ENCODE assay signal across 8 cellular contexts in the genomic region with DNA sequence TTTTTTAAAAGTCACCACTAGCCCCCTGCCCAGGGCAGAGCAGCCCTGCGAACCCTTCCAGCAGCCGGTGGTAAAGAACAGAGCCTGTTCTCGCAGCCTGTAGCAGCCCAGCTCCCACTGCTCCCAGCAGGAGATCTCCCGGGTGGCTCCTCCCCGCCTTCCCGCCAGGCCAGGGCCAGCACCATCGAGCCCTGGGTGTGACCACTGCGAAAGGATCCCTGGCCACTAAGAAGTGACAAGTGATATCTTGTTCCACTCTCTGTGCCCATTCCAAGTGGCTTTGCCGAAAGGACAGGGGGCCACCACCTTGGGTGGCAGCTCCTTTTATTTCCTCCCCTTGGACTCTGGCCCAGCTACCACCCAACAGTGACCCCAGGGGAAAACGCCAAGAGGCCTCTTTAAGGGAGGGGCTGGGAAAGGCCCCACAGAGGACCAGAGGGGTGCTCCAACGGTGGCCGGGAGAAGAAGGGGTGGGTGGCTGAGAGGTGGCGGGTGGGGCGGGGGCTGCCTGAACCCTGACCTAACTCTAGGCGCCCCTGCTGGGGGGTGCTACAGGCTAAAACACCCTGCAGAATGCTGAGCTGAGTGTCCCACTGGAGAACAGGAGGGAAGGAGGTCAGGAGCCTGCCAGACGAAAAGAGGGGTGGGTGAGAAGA. TPM values are rescaled to one million over a fixed set of nuclear protein-coding genes. Genes with fewer than 3 reads are reported as not detected.
DNase-seq lines count a peak whose midpoint lies in the region; TF ChIP-seq lines count a peak whose summit lies in the region.

No MANE protein-coding gene starts in this region.

- H3K9me3 ChIP-seq in mucosa of stomach (ENCODE audit: control insufficient read depth, low read length) = no peaks in the 10 kb centered on the region
- no peaks in the 10 kb centered on the region for H3K9me3 ChIP-seq in BE2C

- peaks cover 0 to 6% (median 0%) of the 10 kb centered on the region in 45 donors for H3K27me3 ChIP-seq in dorsolateral prefrontal cortex
- H3K27me3 ChIP-seq in mucosa of stomach (ENCODE audit: control insufficient read depth, insufficient read depth, low read length) = peaks cover 2% of the 10 kb centered on the region
- H3K27me3 ChIP-seq in BE2C = no peaks in the 10 kb centered on the region

- H3K27ac ChIP-seq in dorsolateral prefrontal cortex = peak overlapping the region in 57 of 59 donors; percentile 23 to 94 (median 83)

- H3K36me3 ChIP-seq in mucosa of stomach (ENCODE audit: control insufficient read depth, insufficient read depth, low read length) = no peaks in the 10 kb centered on the region
- H3K36me3 ChIP-seq in BE2C = no peaks in the 10 kb centered on the region

- peak; percentile 79 for DNase-seq in AG08395 (ENCODE audit: low spot score)
- DNase-seq in NCI-H460 (ENCODE audit: extremely low read depth, low read depth) = peak; percentile 29
- no peak for DNase-seq in dorsolateral prefrontal cortex
- no peak for DNase-seq in KG1 (lab: John Stamatoyannopoulos, UW)
- DNase-seq in dedifferentiated amniotic fluid mesenchymal stem cell (ENCODE audit: extremely low spot score) = no peak
- DNase-seq in BE2C = no peak
- no peak for DNase-seq in NOMO-1 treated with DMSO at 0.1 percent for 48 hours (lab: John Stamatoyannopoulos, UW; ENCODE audit: unreplicated experiment)

- H3K4me1 ChIP-seq in mucosa of stomach (ENCODE audit: control insufficient read depth, insufficient read depth, low read length) (peaks cover 39% of the 10 kb centered on the region), BE2C (peaks cover 15% of the 10 kb centered on the region; the same call in 1 of the 2 replicates)

- TF ChIP-seq CTCF in dorsolateral prefrontal cortex (IDR thresholded peaks at IDR 0.05 in 54 of 56, conservative IDR thresholded peaks at IDR 0.05 in 2 of 56; ENCODE audit: low read depth in 1 of 56, partially characterized antibody in 56 of 56) = no peak
- no peak for TF ChIP-seq CTCF in BE2C (IDR thresholded peaks at IDR 0.05; ENCODE audit: low read depth, low read length)

- H3K4me3 ChIP-seq in dorsolateral prefrontal cortex = peak overlapping the region in 56 of 59 donors; percentile 43 to 79 (median 67)
- H3K4me3 ChIP-seq in mucosa of stomach (ENCODE audit: low read length) = peak overlapping the region; percentile 56
- H3K4me3 ChIP-seq in BE2C (ENCODE audit: low read depth, low read length) = no peak overlapping the region

- H3K9ac ChIP-seq in mucosa of stomach (ENCODE audit: low read length) = peak overlapping the region; percentile 76

- intact Hi-C loops in dorsolateral prefrontal cortex (cut with DNase I) = no loop called here

RNA-seq across cellular contexts. Expression of a gene that starts 1.6 kb away (rescaled TPM):
- 26.1 and 27.0 TPM in 2 replicates for total RNA-seq in NCI-H460 (2014; rRNA removed; shearing (Covaris generic))
- 26.3 and 29.5 TPM in 2 replicates for polyA plus RNA-seq in NCI-H460 (2014; cell fraction: nucleus; rRNA removed)
- total RNA-seq in dorsolateral prefrontal cortex = 100 to 1,000 TPM in 46 of 120 experiments, 10 to 100 TPM in 74; 55.9 to 246 (median 94.8) TPM
- polyA plus RNA-seq in BE2C (2012; ENCODE audit: insufficient read depth, insufficient read length, low read depth) = 7.1 TPM

RNA-seq across cellular contexts. Expression of a gene that starts 25.2 kb away (rescaled TPM):
- total RNA-seq in NCI-H460 (2014; rRNA removed; shearing (Covaris generic)) = 49.0 and 56.6 TPM in 2 replicates
- polyA plus RNA-seq in NCI-H460 (2014; cell fraction: nucleus; rRNA removed) = 68.5 and 69.7 TPM in 2 replicates
- total RNA-seq in dorsolateral prefrontal cortex = 10 to 100 TPM; 19.3 to 53.2 (median 34.1) TPM
- 50.2 TPM for polyA plus RNA-seq in BE2C (2012; ENCODE audit: insufficient read depth, insufficient read length, low read depth)

Comparison
In these comparisons a context has a peak if more than half of its experiments do, and no peak if none do; other contexts are left out.
1. DNase-seq: peak in AG08395 (single experiment) and NCI-H460 (single experiment); none in dorsolateral prefrontal cortex (0 of 10), KG1 (single experiment), dedifferentiated amniotic fluid mesenchymal stem cell (single experiment), BE2C (single experiment) and NOMO-1 treated with DMSO at 0.1 percent for 48 hours (single experiment).